ENCODE assay signal across 8 cellular contexts in genomic region chr16:65071371-65072311, GRCh38. TPM values are rescaled to one million over a fixed set of nuclear protein-coding genes. Genes with fewer than 3 reads are reported as not detected.
A peak's percentile ranks its signal among the peaks of the same experiment; 100 is the strongest.
DNase-seq lines count a peak whose midpoint lies in the region; ATAC-seq and TF ChIP-seq lines count a peak whose summit lies in the region.
"Had no signal": no experiment of that assay in that cellular context is flagged by ENCODE, and none has a peak within 500 bp of the region (broad histone marks: within the 10 kb centered on the region; RNA-seq: fewer than 3 reads in every experiment).

No MANE protein-coding gene starts in this region.

- no peak for TF ChIP-seq CTCF in fibroblast of the aortic adventitia (IDR thresholded peaks at IDR 0.05; ENCODE audit: insufficient read depth, low read length)
- no peak for TF ChIP-seq CTCF in upper lobe of left lung (IDR thresholded peaks at IDR 0.05)

- DNase-seq in SK-N-MC (ENCODE audit: low read depth, low spot score) (no peak), fibroblast of the aortic adventitia (ENCODE audit: low read depth) (peak; percentile 58), myocyte (ENCODE audit: low read depth) (peak; percentile 89), upper lobe of left lung (peak in 1 of 2 donors; percentile 23), DMS79 (lab: John Stamatoyannopoulos, UW) (no peak), NCI-H2196 (lab: John Stamatoyannopoulos, UW; ENCODE audit: unreplicated experiment) (no peak)
- DNase-seq: activated CD8-positive, alpha-beta memory T cell treated with anti-CD3 and anti-CD28 coated beads for 24 hours had no signal

- H3K36me3 ChIP-seq in SK-N-MC (ENCODE audit: insufficient read depth, low read length) = peaks cover 38% of the 10 kb centered on the region
- no peaks in the 10 kb centered on the region for H3K36me3 ChIP-seq in upper lobe of left lung

- no peaks in the 10 kb centered on the region for H3K27me3 ChIP-seq in upper lobe of left lung

- H3K4me3 ChIP-seq in SK-N-MC = no peak overlapping the region
- peak overlapping the region; percentile 38 for H3K4me3 ChIP-seq in fibroblast of the aortic adventitia (ENCODE audit: low read depth, low read length)
- peak overlapping the region in 1 of 4 donors; percentile 10 for H3K4me3 ChIP-seq in upper lobe of left lung

- no peak for TF ChIP-seq EP300 in upper lobe of left lung (IDR thresholded peaks at IDR 0.05)

- no peak overlapping the region for H3K9ac ChIP-seq in SK-N-MC (ENCODE audit: insufficient read length)

- TF ChIP-seq POLR2A in upper lobe of left lung (IDR thresholded peaks at IDR 0.05) = no peak

- no peaks in the 10 kb centered on the region for H3K4me1 ChIP-seq in upper lobe of left lung

- whole genome bisulfite sequencing in upper lobe of left lung, 2 donors = 70 to 73% methylated on average over 21 to 23 of the region's 26 CpGs

- H3K27ac ChIP-seq in SK-N-MC = peak overlapping the region; percentile 84; the same call in 1 of the 2 replicates
- peak overlapping the region in 3 of 4 donors; percentile 28 to 67 (median 54) for H3K27ac ChIP-seq in upper lobe of left lung

- no peaks in the 10 kb centered on the region for H3K9me3 ChIP-seq in SK-N-MC (ENCODE audit: low read depth, low read length)
- no peaks in the 10 kb centered on the region for H3K9me3 ChIP-seq in upper lobe of left lung

- ATAC-seq in upper lobe of left lung (ENCODE audit: low FRiP score in 2 of 2) = peak; percentile 32 to 77
- ATAC-seq in GM19455 (IDR thresholded peaks at IDR 0.05; ENCODE audit: unreplicated experiment) = no peak

RNA-seq across cellular contexts. Expression of gene CDH11, which starts 50.2 kb away (rescaled TPM):
- total RNA-seq in fibroblast of the aortic adventitia (ENCODE audit: low replicate concordance) = 397 and 695 TPM in 2 replicates
- 67.8 and 113 TPM in 2 replicates for total RNA-seq in myocyte
- 176 TPM for polyA plus RNA-seq in myocyte (2012)
- total RNA-seq in upper lobe of left lung = 100 to 1,000 TPM in 2 of 6 donors, 10 to 100 TPM in 4; 20.9 to 164 (median 74.2) TPM

Comparison
In these comparisons a context has a peak if more than half of its experiments do, and no peak if none do; other contexts are left out.
1. DNase-seq: peak in fibroblast of the aortic adventitia (single experiment) and myocyte (single experiment); none in SK-N-MC (single experiment), DMS79 (single experiment) and NCI-H2196 (single experiment).